ENCODE assay signal across 2 cellular contexts in the genomic region with DNA sequence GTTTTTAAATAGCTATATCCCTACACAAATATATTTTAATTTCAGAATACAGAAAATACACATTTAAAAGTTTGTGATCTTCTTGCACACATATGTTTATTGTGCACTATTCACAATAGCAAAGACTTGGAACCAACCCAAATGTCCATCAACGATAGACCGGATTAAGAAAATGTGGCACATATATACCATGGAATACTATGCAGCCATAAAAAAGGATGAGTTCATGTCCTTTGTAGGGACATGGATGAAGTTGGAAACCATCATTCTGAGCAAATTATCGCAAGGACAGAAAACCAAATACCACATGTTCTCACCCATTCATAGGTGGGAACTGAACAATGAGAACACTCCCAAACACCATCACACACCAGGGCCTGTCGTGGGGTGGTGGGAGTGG.
A peak's percentile ranks its signal among the peaks of the same experiment; 100 is the strongest.
DNase-seq lines count a peak whose midpoint lies in the region; ATAC-seq, FAIRE-seq and TF ChIP-seq lines count a peak whose summit lies in the region.
"Not testable (repeated sequence)": the region's sequence is repeated elsewhere in the genome, so short reads cannot be mapped to it uniquely, and the experiment has no call there.

No MANE protein-coding gene starts in this region.

- H3K9me3 ChIP-seq in HEK293 (ENCODE audit: control insufficient read depth, insufficient read depth, low read depth, low read length); K562 (replicated peaks; ENCODE audit: control insufficient read depth, insufficient read depth, low read depth, low read length): not testable (repeated sequence)

- TF ChIP-seq POLR2A in K562 (conservative IDR thresholded peaks at IDR 0.05) = not testable (repeated sequence)

- H4K20me1 ChIP-seq in K562 (replicated peaks; ENCODE audit: control insufficient read depth, insufficient read depth, low read length) = not testable (repeated sequence)

- not testable (repeated sequence) for TF ChIP-seq CTCF in HEK293 (tag by site-specific recombination; IDR thresholded peaks at IDR 0.05); K562 (IDR thresholded peaks at IDR 0.05 in 2 of 3, conservative IDR thresholded peaks at IDR 0.05 in 1 of 3; ENCODE audit: insufficient read depth in 2 of 3, low read depth in 1 of 3, low read length in 3 of 3)

- H3K9me1 ChIP-seq in K562 (ENCODE audit: control insufficient read depth, insufficient read depth, low read length) = not testable (repeated sequence)

- POLR2A ChIA-PET in HEK293 (lab: Yijun Ruan, JAX); K562 (lab: Yijun Ruan, JAX): not testable (repeated sequence)

- H3K36me3 ChIP-seq in HEK293 (ENCODE audit: control insufficient read depth in 2 of 2, insufficient read depth in 1 of 2, low read length in 2 of 2); K562 (ENCODE audit: control insufficient read depth, insufficient read depth, low read length): not testable (repeated sequence)

- H3K79me2 ChIP-seq in K562 (ENCODE audit: control insufficient read depth, insufficient read depth, low read length) = not testable (repeated sequence)

- in situ Hi-C loops in K562 (cut with MboI) = not testable (repeated sequence)

- not testable (repeated sequence) for TF ChIP-seq RAD21 in K562 (CRISPR knock-in tag; conservative IDR thresholded peaks at IDR 0.05 in 1 of 2, IDR thresholded peaks at IDR 0.05 in 1 of 2)

- not testable (repeated sequence) for H3K27ac ChIP-seq in HEK293 (ENCODE audit: extremely low read depth, low read depth, low read length); K562 (ENCODE audit: extremely low read depth, low read depth, low read length)

- not testable (repeated sequence) for H3K4me2 ChIP-seq in K562 (ENCODE audit: insufficient read depth, low read length)

- not testable (repeated sequence) for H3K4me3 ChIP-seq in HEK293 (ENCODE audit: low read depth, low read length); K562

- not testable (repeated sequence) for H3K4me1 ChIP-seq in HEK293 (ENCODE audit: control insufficient read depth, insufficient read depth, low read length)
- H3K4me1 ChIP-seq in K562 (replicated peaks in 1 of 2; ENCODE audit: control insufficient read depth in 2 of 2, insufficient read depth in 2 of 2, low read length in 2 of 2) = peaks cover 0 to 25% of the 10 kb centered on the region in 2 experiments; a peak in 3 of 5 replicates

- WGBS in K562 (ENCODE audit: insufficient coverage, low coverage, missing lambda C conversion rate) = 88% methylated on average over 4 of the region's 4 CpGs

- BruUV-seq in K562 (replicated peaks; lab: Mats Ljungman, UMichigan) = not testable (repeated sequence)

- ATAC-seq in K562 = not testable (repeated sequence)

- H3K9ac ChIP-seq in K562 (ENCODE audit: insufficient read depth in 1 of 2, low read depth in 2 of 2, low read length in 2 of 2) = not testable (repeated sequence)

- H2AFZ ChIP-seq in K562 (ENCODE audit: low read depth, low read length) = not testable (repeated sequence)

- FAIRE-seq in K562 (lab: Jason Lieb, UNC) = not testable (repeated sequence)

- TF ChIP-seq EP300 in K562 (IDR thresholded peaks at IDR 0.05; ENCODE audit: low read length) = not testable (repeated sequence)

- intact Hi-C loops in K562 (cut with micrococcal nuclease) = loop anchor here (5.0 kb wide), 1 partner anchor 48 kb away; no protein-coding TSS in a partner anchor

- H3K27me3 ChIP-seq in K562 (ENCODE audit: control insufficient read depth in 2 of 2, insufficient read depth in 2 of 2, low read length in 2 of 2) = not testable (repeated sequence)

- DNase-seq in K562 (ENCODE audit: extremely low read depth in 1 of 4, low spot score in 3 of 4) = not testable (repeated sequence)

- CTCF ChIA-PET in HEK293 (lab: Yijun Ruan, JAX); K562 (lab: Yijun Ruan, JAX; ENCODE audit: low intra/inter-chr PET ratio): not testable (repeated sequence)

TF ChIP-seq in HEK293, 187 proteins besides CTCF, POLR2A, EP300 and RAD21:
- peak; percentile 52; the same call in 1 of the 2 replicates for TF ChIP-seq ZNF146 (tag by site-specific recombination; IDR thresholded peaks at IDR 0.05)

TF ChIP-seq in K562, 482 proteins besides CTCF, POLR2A, EP300 and RAD21:
- TF ChIP-seq ZNF146 (CRISPR knock-in tag; IDR thresholded peaks at IDR 0.05; ENCODE audit: unreplicated experiment) (peak; percentile 85), RBM25 (IDR thresholded peaks at IDR 0.05; ENCODE audit: low read depth, low read length, severe bottlenecking) (peak; percentile 19)
TF ChIP-seq in K562: peak in this region for 2; not testable (repeated sequence) for 480.
